In genomic region chr7:65953890-65954289, GRCh38 we compare ENCODE assay signal across 2 cellular contexts.
TF ChIP-seq lines count a peak whose summit lies in the region.

No MANE protein-coding gene starts in this region.

TF ChIP-seq in liver, 16 proteins besides CTCF, POLR2A, EP300 and RAD21 (continued from another document):
- no peak for TF ChIP-seq REST (IDR thresholded peaks at IDR 0.05)
- no peak for TF ChIP-seq FOXA2 (IDR thresholded peaks at IDR 0.05)
- TF ChIP-seq JUND (IDR thresholded peaks at IDR 0.05), result no peak
- no peak for TF ChIP-seq ATF3 (IDR thresholded peaks at IDR 0.05)

TF ChIP-seq in HepG2, 621 proteins besides CTCF, POLR2A, EP300 and RAD21 (continued from another document):
- no peak for TF ChIP-seq MLX (CRISPR knock-in tag; IDR thresholded peaks at IDR 0.05)
- TF ChIP-seq ZBTB43 (CRISPR knock-in tag; conservative IDR thresholded peaks at IDR 0.05), result no peak
- no peak for TF ChIP-seq TCF12 (IDR thresholded peaks at IDR 0.05)
- TF ChIP-seq TCF12 (CRISPR knock-in tag; IDR thresholded peaks at IDR 0.05), result no peak
- no peak for TF ChIP-seq ZNF282 (IDR thresholded peaks at IDR 0.05; ENCODE audit: partially characterized antibody)
- TF ChIP-seq CREBL2 (CRISPR knock-in tag; IDR thresholded peaks at IDR 0.05; ENCODE audit: borderline replicate concordance), result no peak
- no peak for TF ChIP-seq CBX1 (IDR thresholded peaks at IDR 0.05; ENCODE audit: low read depth)
- TF ChIP-seq NAIF1 (CRISPR knock-in tag; IDR thresholded peaks at IDR 0.05; ENCODE audit: borderline replicate concordance), result no peak
- TF ChIP-seq TERF1 (CRISPR knock-in tag; IDR thresholded peaks at IDR 0.05), result no peak
- TF ChIP-seq ZMYM4 (CRISPR knock-in tag; IDR thresholded peaks at IDR 0.05), result no peak
- no peak for TF ChIP-seq MED13 (CRISPR knock-in tag; IDR thresholded peaks at IDR 0.05)
